ENCODE assay signal across 10 cellular contexts in the genomic region with DNA sequence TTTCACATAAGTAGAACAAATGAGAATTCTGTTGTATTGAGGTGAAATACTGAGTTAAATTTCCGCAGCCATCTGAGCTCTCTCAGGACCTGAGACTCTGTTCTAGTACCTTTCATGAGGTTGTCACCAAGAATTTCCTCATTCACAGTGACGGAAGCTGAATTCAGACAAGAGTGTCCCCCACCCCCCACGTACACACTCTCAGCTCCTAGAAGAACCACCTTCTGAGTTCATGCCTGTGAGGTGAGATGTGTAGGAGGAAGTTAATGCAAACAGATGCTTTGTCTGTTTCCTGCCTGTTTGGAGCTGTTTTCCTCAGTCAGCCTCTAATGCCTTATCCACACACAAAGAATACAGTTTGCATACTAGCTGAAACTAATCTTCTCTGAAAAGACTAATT. TPM values are rescaled to one million over a fixed set of nuclear protein-coding genes. Genes with fewer than 3 reads are reported as not detected.
DNase-seq lines count a peak whose midpoint lies in the region; ATAC-seq, FAIRE-seq and TF ChIP-seq lines count a peak whose summit lies in the region.
"Had no signal": no experiment of that assay in that cellular context is flagged by ENCODE, and none has a peak within 500 bp of the region (broad histone marks: within the 10 kb centered on the region; RNA-seq: fewer than 3 reads in every experiment).

No MANE protein-coding gene starts in this region.

- H3K79me2 ChIP-seq in GM12878 (ENCODE audit: control insufficient read depth, insufficient read depth, low read length): no peaks in the 10 kb centered on the region

- no peak overlapping the region for H3K4me3 ChIP-seq in GM12878

- no peaks in the 10 kb centered on the region for H3K9me3 ChIP-seq in GM12878 (replicated peaks; ENCODE audit: control insufficient read depth, insufficient read depth, low read length)

- no peak for TF ChIP-seq EP300 in GM12878 (IDR thresholded peaks at IDR 0.05; ENCODE audit: borderline replicate concordance in 1 of 2, control insufficient read depth in 1 of 2, low read depth in 2 of 2, low read length in 2 of 2)

- BruUV-seq in GM12878 (replicated peaks; lab: Mats Ljungman, UMichigan): no TSS peak

- SMC1A ChIA-PET in GM12878 (lab: Charles Lee; ENCODE audit: uncharacterized antibody, unreplicated experiment): interaction anchor here (0.8 to 2.1 kb wide), 16 partner anchors 8 to 124 kb away, joined by 3 to 8 read pairs (median 4); a partner anchor contains a TSS

- DNase-seq in GM13977 (ENCODE audit: low spot score) (peak; percentile 26), GM12878 (ENCODE audit: low read depth, low spot score) (no peak), iPS-NIHi11 (ENCODE audit: low spot score) (no peak), SHP77 (lab: John Stamatoyannopoulos, UW) (no peak), SW 1271 (lab: John Stamatoyannopoulos, UW) (no peak)
- DNase-seq in activated CD4-positive, alpha-beta T cell treated with anti-CD3 and anti-CD28 coated beads, Interleukin-2, amount 50 U/mL, for 1 hour: peak; percentile 69
- peak; percentile 79 for DNase-seq in stimulated activated CD4-positive, alpha-beta T cell treated with anti-CD3 and anti-CD28 coated beads, Interleukin-4, amount 100 ng/mL, for 24 hours
- DNase-seq: NCI-H187, WERI-Rb-1 had no signal

- H3K27me3 ChIP-seq in GM12878 (replicated peaks in 1 of 2; ENCODE audit: control insufficient read depth in 2 of 2, insufficient read depth in 2 of 2, low read length in 1 of 2): no peaks in the 10 kb centered on the region

- intact Hi-C loops in GM12878 (cut with micrococcal nuclease; ENCODE audit: unreplicated experiment): no loop called here

- POLR2A ChIA-PET in GM12878 (lab: Charles Lee): interaction anchor here (1.1 to 2.5 kb wide), 5 partner anchors 13 to 114 kb away, joined by 4 to 9 read pairs (median 6); a partner anchor contains a TSS

- in situ Hi-C loops in GM13977 (cut with MboI; ENCODE audit: low pct_unique_long_range_greater_than_20kb, low sequenced_read_pairs, unreplicated experiment): no loop called here
- in situ Hi-C loops in GM12878 (cut with MboI): no loop called here

- peaks cover 3% of the 10 kb centered on the region for H3K4me1 ChIP-seq in GM12878 (ENCODE audit: control insufficient read depth, insufficient read depth, low read length)

- H3K9ac ChIP-seq in GM12878 (ENCODE audit: control insufficient read depth, insufficient read depth, low read length): no peak overlapping the region

- H4K20me1 ChIP-seq in GM12878 (ENCODE audit: control insufficient read depth, insufficient read depth): no peaks in the 10 kb centered on the region

- no peak overlapping the region for H3K4me2 ChIP-seq in GM12878 (ENCODE audit: control insufficient read depth, insufficient read depth)

- TF ChIP-seq POLR2A in GM12878 (IDR thresholded peaks at IDR 0.05; ENCODE audit: low read depth, low read length): no peak

- no peak overlapping the region; the same call in 1 of the 2 replicates for H2AFZ ChIP-seq in GM12878 (ENCODE audit: control insufficient read depth, low read depth, low read length)

- FAIRE-seq in GM12878 (lab: Jason Lieb, UNC): no peak

- no peaks in the 10 kb centered on the region for H3K36me3 ChIP-seq in GM12878 (ENCODE audit: control insufficient read depth in 2 of 2, insufficient read depth in 2 of 2, low read length in 1 of 2)

- ATAC-seq in GM12878: no peak
- no peak for ATAC-seq in HG03469 (IDR thresholded peaks at IDR 0.05; ENCODE audit: unreplicated experiment)

- RAD21 ChIA-PET in GM12878 (lab: Charles Lee; ENCODE audit: unreplicated experiment): interaction anchor here (1.0 to 2.7 kb wide), 3 partner anchors 12 to 80 kb away, joined by 4 to 36 read pairs (median 10); a partner anchor contains a TSS

- WGBS in GM12878 (ENCODE audit: insufficient coverage, insufficient replicate concordance, low lambda C conversion rate, missing lambda C conversion rate): 44% methylated on average over 3 of the region's 3 CpGs

- no peak for TF ChIP-seq CTCF in GM13977 (IDR thresholded peaks at IDR 0.05; ENCODE audit: extremely low read depth, insufficient read depth, missing control alignments)
- no peak for TF ChIP-seq CTCF in GM12878 (IDR thresholded peaks at IDR 0.05 in 2 of 3, conservative IDR thresholded peaks at IDR 0.05 in 1 of 3; ENCODE audit: control insufficient read depth in 2 of 3, extremely low read depth in 1 of 3, insufficient read depth in 1 of 3, low read depth in 3 of 3, low read length in 3 of 3)

- no peak overlapping the region for H3K27ac ChIP-seq in GM12878 (ENCODE audit: control insufficient read depth, insufficient read depth)
- H3K27ac ChIP-seq: WERI-Rb-1 had no signal

- CTCF ChIA-PET in GM12878 (lab: Yijun Ruan, JAX): interaction anchor here (0.8 to 2.0 kb wide), 7 partner anchors 9 to 340 kb away, joined by 3 to 9 read pairs (median 3); a partner anchor contains a TSS

- no peak for TF ChIP-seq RAD21 in GM12878 (IDR thresholded peaks at IDR 0.05; ENCODE audit: insufficient read depth, low read depth, low read length)

TF ChIP-seq in GM12878, 131 proteins besides CTCF, POLR2A, EP300 and RAD21:
- TF ChIP-seq IKZF1 (conservative IDR thresholded peaks at IDR 0.05): 0 out of 2 replicates have a peak, but pooled peaks have one; percentile 24
- TF ChIP-seq CREM (IDR thresholded peaks at IDR 0.05; ENCODE audit: low read depth): no peak
- no peak for TF ChIP-seq SREBF2 (IDR thresholded peaks at IDR 0.05; ENCODE audit: low read length)
- no peak for TF ChIP-seq FOS (IDR thresholded peaks at IDR 0.05; ENCODE audit: borderline replicate concordance, extremely low read depth, insufficient read length)
- peak; percentile 34; the same call in 1 of the 2 replicates for TF ChIP-seq CREB1 (IDR thresholded peaks at IDR 0.05; ENCODE audit: low read depth)

RNA-seq across cellular contexts. Expression of a gene that starts 18.2 kb away (rescaled TPM):
- total RNA-seq in GM12878 (2013; cell fraction: nucleolus; rRNA removed): 10.0 and 10.5 TPM in 2 replicates
- total RNA-seq in GM12878 (2014; rRNA removed): 6.1 and 6.9 TPM in 2 replicates
- total RNA-seq in GM12878 (2014; rRNA removed; fragmentation: Illumina TruSeq; extraction: Trizol): 3.6 and 4.7 TPM in 2 replicates
- 8.8 and 10.0 TPM in 2 replicates for total RNA-seq in GM12878 (2021)
- 1.6 TPM for polyA plus RNA-seq in GM12878 (2011; ENCODE audit: low read depth)
- polyA plus RNA-seq in GM12878 (2011; rRNA removed): 12.3 and 12.7 TPM in 2 replicates
- polyA plus RNA-seq in GM12878 (2011; cell fraction: cytosol; rRNA removed): 11.2 and 16.0 TPM in 2 replicates
- 64.9 and 71.4 TPM in 2 replicates for polyA plus RNA-seq in GM12878 (2011; cell fraction: nucleus; rRNA removed)
- polyA plus RNA-seq in GM12878 (2012): 3.0 and 3.7 TPM in 2 replicates
- 1.9 and 4.9 TPM in 2 replicates for polyA plus RNA-seq in GM12878 (2014; fragmentation: Illumina TruSeq; extraction: Trizol)
- polyA plus RNA-seq in GM12878 (2014; fragmentation: Nextera tagmentation; extraction: Ambion mirVana): 1 to 10 TPM in 1 of 2 experiments, under 1 TPM in 1; 0.72 to 1.2 TPM
- polyA plus RNA-seq in GM12878 (2014; rRNA removed): 8.6 and 8.7 TPM in 2 replicates
- polyA plus RNA-seq in GM12878 (2016; fragmentation: Nextera tagmentation; extraction: Ambion mirVana): 1 to 10 TPM in 1 of 2 experiments, under 1 TPM in 1; 0.82 to 1.7 TPM
- polyA minus RNA-seq in GM12878 (2011; rRNA and poly(A)+ RNA removed): 5.9 and 12.7 TPM in 2 replicates
- polyA minus RNA-seq in GM12878 (2011; cell fraction: cytosol; rRNA and poly(A)+ RNA removed): 5.2 and 6.8 TPM in 2 replicates
- 7.7 and 14.5 TPM in 2 replicates for polyA minus RNA-seq in GM12878 (2011; cell fraction: nucleus; rRNA and poly(A)+ RNA removed)

Comparison
In these comparisons a context has a peak if more than half of its experiments do, and no peak if none do; other contexts are left out.
1. DNase-seq: peak in GM13977 (single experiment), activated CD4-positive, alpha-beta T cell treated with anti-CD3 and anti-CD28 coated beads, Interleukin-2, amount 50 U/mL, for 1 hour (single experiment) and stimulated activated CD4-positive, alpha-beta T cell treated with anti-CD3 and anti-CD28 coated beads, Interleukin-4, amount 100 ng/mL, for 24 hours (single experiment); none in GM12878 (single experiment), iPS-NIHi11 (single experiment), SHP77 (0 of 2) and SW 1271 (0 of 2).